In the genomic region with DNA sequence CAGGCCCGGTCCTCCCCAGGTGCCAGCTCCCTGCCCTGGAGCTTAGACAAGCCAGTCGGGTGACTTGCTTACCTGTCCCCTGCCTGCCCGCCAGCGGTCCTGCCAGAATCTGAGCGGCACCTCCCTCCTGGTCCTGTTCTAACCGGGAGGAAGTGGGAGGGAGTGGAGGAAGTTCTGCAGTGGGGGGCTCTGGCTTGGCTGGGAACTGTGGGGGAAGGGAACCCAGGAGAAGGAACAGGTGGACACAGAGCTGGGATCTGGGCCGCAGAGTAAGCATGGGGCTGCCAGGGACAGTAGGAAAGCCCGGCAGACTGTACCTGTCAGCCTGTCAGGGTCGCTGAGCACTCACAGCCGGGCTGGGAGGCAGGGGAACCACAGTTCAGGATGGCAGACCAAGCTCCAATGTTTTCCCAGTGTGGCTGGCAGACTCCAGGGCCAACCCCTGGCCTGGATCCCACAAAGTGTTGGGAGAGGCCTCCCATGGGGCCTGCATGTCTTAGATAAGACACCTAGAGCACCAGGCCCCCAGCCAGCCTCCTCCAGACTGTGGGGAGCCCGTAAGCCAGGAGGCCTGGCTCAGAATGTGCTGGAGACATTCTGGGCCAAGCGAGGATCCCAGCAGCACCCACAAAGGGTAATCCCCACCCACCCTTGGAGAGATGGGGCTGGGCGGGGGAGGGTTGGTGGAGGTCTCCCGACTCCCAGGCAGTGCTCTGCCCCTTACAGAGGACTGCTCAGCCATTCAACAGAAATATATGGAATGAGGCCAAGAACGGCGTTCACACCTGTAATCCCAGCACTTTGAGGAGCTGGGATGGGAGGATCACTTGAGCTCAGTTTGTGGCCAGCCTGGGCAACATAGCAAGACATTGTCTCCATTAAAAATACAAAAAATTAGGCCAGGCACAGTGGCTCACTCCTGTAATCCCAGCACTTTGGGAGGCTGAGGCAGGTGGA, we compare ENCODE assay signal across 8 cellular contexts.
DNase-seq lines count a peak whose midpoint lies in the region; ATAC-seq and TF ChIP-seq lines count a peak whose summit lies in the region.

No MANE protein-coding gene starts in this region.

- TF ChIP-seq POLR2A in erythroblast (IDR thresholded peaks at IDR 0.05; ENCODE audit: low read length) = no peak

- no peak overlapping the region for H3K27ac Mint-ChIP-seq in nephron progenitor cell

- H3K27me3 Mint-ChIP-seq in nephron progenitor cell (ENCODE audit: low read depth, poor library complexity) = no peaks in the 10 kb centered on the region

- no peaks in the 10 kb centered on the region for H3K27me3 ChIP-seq in BLaER1

- peak overlapping the region; percentile 71 for H3K9ac ChIP-seq in BLaER1

- H3K4me3 ChIP-seq in BLaER1 = peak overlapping the region; percentile 38; the same call in 1 of the 2 replicates

- H3K27ac ChIP-seq in BLaER1 = peak overlapping the region; percentile 72

- no peaks in the 10 kb centered on the region for H3K9me3 Mint-ChIP-seq in nephron progenitor cell

- H4K20me1 ChIP-seq in BLaER1 = peaks cover 71% of the 10 kb centered on the region

- no peak for ATAC-seq in GM18861 (IDR thresholded peaks at IDR 0.05; ENCODE audit: unreplicated experiment)
- ATAC-seq in GM21619 (IDR thresholded peaks at IDR 0.05; ENCODE audit: unreplicated experiment) = no peak

- peak overlapping the region; percentile 73 for H3K4me2 ChIP-seq in BLaER1

- DNase-seq in NCI-H226 (peak; percentile 80), erythroblast (lab: John Stamatoyannopoulos, UW) (peak; percentile 86 to 87), nephron progenitor cell (no peak), amniotic stem cell (lab: John Stamatoyannopoulos, UW) (no peak)
- no peak for DNase-seq in stimulated activated CD4-positive, alpha-beta T cell treated with anti-CD3 and anti-CD28 coated beads, Interleukin-12 subunit alpha, Interleukin-12 subunit beta, amount 100 ng/mL, for 4 hours

- H3K4me1 Mint-ChIP-seq in nephron progenitor cell = peaks cover 62% of the 10 kb centered on the region

- no peak for TF ChIP-seq CTCF in nephron progenitor cell (IDR thresholded peaks at IDR 0.05)

- peak overlapping the region; percentile 98 for H3K4me3 Mint-ChIP-seq in nephron progenitor cell

- no peaks in the 10 kb centered on the region for H3K36me3 Mint-ChIP-seq in nephron progenitor cell (ENCODE audit: low read depth)

- H3K4me1 ChIP-seq in BLaER1 = peaks cover 63% of the 10 kb centered on the region

- no peaks in the 10 kb centered on the region for H3K36me3 ChIP-seq in BLaER1

- no peaks in the 10 kb centered on the region for H3K9me3 ChIP-seq in BLaER1

Comparison
In these comparisons a context has a peak if more than half of its experiments do, and no peak if none do; other contexts are left out.
1. DNase-seq: peak in NCI-H226 (single experiment) and erythroblast (2 of 2); none in nephron progenitor cell (single experiment), amniotic stem cell (single experiment) and stimulated activated CD4-positive, alpha-beta T cell treated with anti-CD3 and anti-CD28 coated beads, Interleukin-12 subunit alpha, Interleukin-12 subunit beta, amount 100 ng/mL, for 4 hours (single experiment).